ENCODE assay signal across 8 cellular contexts in genomic region chr16:25110392-25110947, GRCh38. TPM values are rescaled to one million over a fixed set of nuclear protein-coding genes. Genes with fewer than 3 reads are reported as not detected.
DNase-seq lines count a peak whose midpoint lies in the region; ATAC-seq and TF ChIP-seq lines count a peak whose summit lies in the region.

No MANE protein-coding gene starts in this region.

- no peak for ATAC-seq in PC-3
- no peak for ATAC-seq in GM18868 (IDR thresholded peaks at IDR 0.05; ENCODE audit: unreplicated experiment)

- H3K79me2 ChIP-seq in PC-3 (ENCODE audit: low read length) = peaks cover 38% of the 10 kb centered on the region

- POLR2A ChIA-PET in PC-3 (lab: Charles Lee; ENCODE audit: unreplicated experiment) = no interaction called here

- H3K4me2 ChIP-seq in PC-3 (ENCODE audit: low read length) = peak overlapping the region; percentile 86

- intact Hi-C loops in PC-3 (cut with micrococcal nuclease) = loop anchor here (5.0 kb wide), 1 partner anchor 63 kb away; no protein-coding TSS in a partner anchor

- peak overlapping the region; percentile 91 for H3K27ac Mint-ChIP-seq in osteocyte (ENCODE audit: unreplicated experiment)

- no peaks in the 10 kb centered on the region for H3K9me3 ChIP-seq in PC-3 (ENCODE audit: low read length)
- no peaks in the 10 kb centered on the region for H3K9me3 ChIP-seq in duodenal mucosa (ENCODE audit: control insufficient read depth in 1 of 2, low read length in 2 of 2)

- H3K27me3 ChIP-seq in PC-3 (ENCODE audit: low read length) (no peaks in the 10 kb centered on the region), duodenal mucosa (ENCODE audit: control insufficient read depth in 1 of 2, insufficient read depth in 2 of 2, low read length in 2 of 2) (no peaks in the 10 kb centered on the region)

- H3K27ac ChIP-seq in PC-3 (ENCODE audit: low read length) = no peak overlapping the region
- no peak overlapping the region for H3K27ac ChIP-seq in duodenal mucosa (ENCODE audit: low read depth, low read length)

- H3K9me3 Mint-ChIP-seq in osteocyte (ENCODE audit: unreplicated experiment) = no peaks in the 10 kb centered on the region

- H3K36me3 ChIP-seq in PC-3 (ENCODE audit: low read depth, low read length) (no peaks in the 10 kb centered on the region), duodenal mucosa (ENCODE audit: control insufficient read depth in 1 of 2, insufficient read depth in 2 of 2, low read length in 2 of 2) (peaks cover 0 to 10% of the 10 kb centered on the region in 2 donors)

- no TSS peak for BruUV-seq in PC-3 (replicated peaks; lab: Mats Ljungman, UMichigan)

- H3K9me2 ChIP-seq in PC-3 (replicated peaks; ENCODE audit: low read length) = no peaks in the 10 kb centered on the region

- H3K4me3 ChIP-seq in PC-3 (ENCODE audit: low read length) (peak overlapping the region; percentile 79), duodenal mucosa (ENCODE audit: low read depth in 1 of 2, low read length in 2 of 2) (peak overlapping the region; percentile 9 to 64)

- CTCF ChIA-PET in PC-3 (lab: Charles Lee) = interaction anchor here (0.8 kb wide), 1 partner anchor 115 kb away, joined by 4 read pairs; no protein-coding TSS in a partner anchor

- H3K27me3 Mint-ChIP-seq in osteocyte (ENCODE audit: unreplicated experiment) = no peaks in the 10 kb centered on the region

- peak; percentile 16 to 48 for DNase-seq in NCI-H2081 (lab: John Stamatoyannopoulos, UW)
- DNase-seq in NCI-H2081 treated with DMSO at 0.1 percent for 48 hours (lab: John Stamatoyannopoulos, UW) = no peak
- DNase-seq in PC-3 = no peak
- DNase-seq in osteocyte (ENCODE audit: extremely low spot score, unreplicated experiment) = no peak
- DNase-seq in NCI-H345 treated with DMSO at 0.1 percent for 48 hours (lab: John Stamatoyannopoulos, UW; ENCODE audit: unreplicated experiment) = no peak
- no peak for DNase-seq in central memory CD4-positive, alpha-beta T cell

- peaks cover 7% of the 10 kb centered on the region for H3K36me3 Mint-ChIP-seq in osteocyte (ENCODE audit: unreplicated experiment)

- H3K4me3 Mint-ChIP-seq in osteocyte (ENCODE audit: unreplicated experiment) = peak overlapping the region; percentile 88

- no peaks in the 10 kb centered on the region for H4K20me1 ChIP-seq in PC-3 (ENCODE audit: low read length)

- no peak for TF ChIP-seq CTCF in PC-3 (conservative IDR thresholded peaks at IDR 0.05; ENCODE audit: low read depth, low read length)
- no peak for TF ChIP-seq CTCF in osteocyte (IDR thresholded peaks at IDR 0.05)

- H3F3A ChIP-seq in PC-3 (ENCODE audit: low read length, unreplicated experiment) = no peaks in the 10 kb centered on the region

- H2AFZ ChIP-seq in PC-3 (ENCODE audit: low read length) = peak overlapping the region; percentile 95

- H3K4me1 Mint-ChIP-seq in osteocyte (ENCODE audit: unreplicated experiment) = peaks cover 42% of the 10 kb centered on the region

- H3K9ac ChIP-seq in PC-3 (ENCODE audit: low read length) (peak overlapping the region; percentile 68), duodenal mucosa (ENCODE audit: low read depth in 1 of 2, low read length in 2 of 2) (peak overlapping the region in 1 of 2 donors; percentile 65)

- H3K4me1 ChIP-seq in PC-3 (ENCODE audit: insufficient read depth, low read length) = peaks cover 24% of the 10 kb centered on the region
- H3K4me1 ChIP-seq in duodenal mucosa (ENCODE audit: control insufficient read depth in 1 of 2, insufficient read depth in 2 of 2, low read length in 2 of 2) = peaks cover 32 to 44% of the 10 kb centered on the region in 2 donors

RNA-seq across cellular contexts. Expression of gene LCMT1, which starts 1.1 kb away (rescaled TPM):
- total RNA-seq in PC-3 (2014; rRNA removed) = 30.5 and 31.0 TPM in 2 replicates
- 52.2 and 53.5 TPM in 2 replicates for total RNA-seq in osteocyte

Comparison
In these comparisons a context has a peak if more than half of its experiments do, and no peak if none do; other contexts are left out.
1. DNase-seq: peak in NCI-H2081 (2 of 2); none in NCI-H2081 treated with DMSO at 0.1 percent for 48 hours (single experiment), PC-3 (single experiment), osteocyte (single experiment), NCI-H345 treated with DMSO at 0.1 percent for 48 hours (single experiment) and central memory CD4-positive, alpha-beta T cell (single experiment).